ENCODE assay signal across 35 cellular contexts in the genomic region with DNA sequence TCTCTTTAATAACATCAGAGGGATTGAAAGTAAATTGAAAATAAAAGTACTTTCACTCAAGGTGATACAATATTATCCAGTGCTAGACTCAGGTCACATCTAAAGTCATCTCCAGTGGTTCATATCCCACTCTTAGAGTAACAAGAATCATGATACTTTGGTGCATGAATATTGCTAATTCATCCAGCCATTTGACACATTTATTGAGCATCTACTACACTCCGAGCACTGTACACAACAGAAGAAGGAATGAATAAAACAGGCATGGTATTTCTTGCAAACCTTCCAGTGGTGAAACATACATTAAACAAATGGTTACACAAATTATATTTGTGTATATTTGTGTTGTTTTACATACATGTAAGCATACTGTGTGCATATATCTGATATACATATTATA.
"Had no signal": no experiment of that assay in that cellular context is flagged by ENCODE, and none has a peak within 500 bp of the region (broad histone marks: within the 10 kb centered on the region; RNA-seq: fewer than 3 reads in every experiment).

No MANE protein-coding gene starts in this region.

- H3K27me3 ChIP-seq: MG63 had no signal

- H3K4me3 ChIP-seq: MG63 had no signal

- H3K36me3 ChIP-seq: MG63 had no signal

- DNase-seq: Karpas-422, Kasumi-1, MG63, MM.1S, MV-4-11, NCI-H1048, NCI-H1092, NCI-H1092 treated with DMSO at 0.1 percent for 48 hours, NCI-H1105, NCI-H1105 treated with DMSO at 0.1 percent for 48 hours, NCI-H1417, NCI-H1417 treated with DMSO at 0.1 percent for 48 hours, NCI-H1436, NCI-H1436 treated with DMSO at 0.1 percent for 48 hours, NCI-H146, NCI-H1694, NCI-H1694 treated with DMSO at 0.1 percent for 48 hours, NCI-H187, NCI-H187 treated with DMSO at 0.1 percent for 48 hours, NCI-H1930, NCI-H2029, NCI-H2029 treated with DMSO at 0.1 percent for 48 hours, NCI-H2081, NCI-H2081 treated with DMSO at 0.1 percent for 48 hours, NCI-H2107, NCI-H2171, NCI-H2171 treated with DMSO at 0.1 percent for 48 hours, NCI-H2227 treated with DMSO at 0.1 percent for 48 hours, NCI-H226, NCI-H345, NCI-H446, NCI-H446 treated with DMSO at 0.1 percent for 48 hours, NCI-H510A, NCI-H510A treated with DMSO at 0.1 percent for 48 hours, NCI-H524 had no signal

- H3K9me3 ChIP-seq: MG63 had no signal
